In the genomic region with DNA sequence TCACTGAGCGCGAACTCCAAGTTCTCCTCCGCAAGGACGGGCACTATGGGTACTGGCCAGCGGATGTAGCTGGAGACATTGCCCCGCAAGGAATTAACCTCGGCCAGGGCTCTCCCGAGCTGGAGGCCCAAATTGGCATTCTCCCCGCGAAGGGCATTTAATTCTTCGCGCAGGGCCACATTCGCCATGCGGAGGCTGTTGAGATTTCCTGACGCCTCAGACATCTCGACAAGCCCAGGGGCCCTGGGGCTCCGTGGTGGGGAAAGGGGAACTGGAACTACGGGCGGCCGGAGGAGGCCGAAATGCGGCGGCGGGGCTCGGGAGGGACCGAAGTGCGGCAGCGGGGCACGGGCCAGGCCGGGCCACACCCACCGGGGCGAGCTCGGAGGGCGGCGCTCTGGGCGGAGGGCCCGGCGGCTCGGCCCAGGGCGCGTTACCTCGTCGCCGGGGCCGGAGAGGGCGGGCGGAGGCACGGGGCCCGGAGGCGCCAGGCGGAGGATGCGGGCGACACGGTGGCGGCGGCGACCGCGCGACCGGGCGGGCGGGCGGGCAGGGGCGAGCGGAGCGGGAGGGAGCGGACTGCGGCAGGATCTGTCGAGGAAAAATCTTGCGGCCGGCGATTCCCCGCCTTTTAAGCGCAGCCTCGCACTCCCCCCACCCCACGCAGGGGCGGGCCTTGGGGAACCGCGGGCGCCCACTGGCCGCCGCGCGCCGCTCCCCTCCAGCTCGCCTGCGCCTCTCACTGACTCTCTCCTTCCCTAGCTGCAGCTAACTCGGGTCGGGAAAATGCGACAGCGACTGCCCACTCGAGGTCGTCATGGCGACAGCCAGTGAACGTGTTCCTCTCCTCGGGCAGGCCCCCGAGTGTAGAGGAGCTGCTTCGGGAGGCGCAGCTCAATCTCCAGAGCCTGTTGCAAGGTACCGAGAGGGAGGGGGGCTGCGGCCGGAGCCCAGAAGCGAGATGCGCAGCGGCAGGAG, we compare ENCODE assay signal across 1 cellular context.
TF ChIP-seq lines count a peak whose summit lies in the region.

A gene (minus strand): TSS at position 599 of the 978 bp plus-strand sequence.

TF ChIP-seq in K562, 482 proteins besides CTCF, POLR2A, EP300 and RAD21 (continued from another document):
- TF ChIP-seq, protein P1, sequence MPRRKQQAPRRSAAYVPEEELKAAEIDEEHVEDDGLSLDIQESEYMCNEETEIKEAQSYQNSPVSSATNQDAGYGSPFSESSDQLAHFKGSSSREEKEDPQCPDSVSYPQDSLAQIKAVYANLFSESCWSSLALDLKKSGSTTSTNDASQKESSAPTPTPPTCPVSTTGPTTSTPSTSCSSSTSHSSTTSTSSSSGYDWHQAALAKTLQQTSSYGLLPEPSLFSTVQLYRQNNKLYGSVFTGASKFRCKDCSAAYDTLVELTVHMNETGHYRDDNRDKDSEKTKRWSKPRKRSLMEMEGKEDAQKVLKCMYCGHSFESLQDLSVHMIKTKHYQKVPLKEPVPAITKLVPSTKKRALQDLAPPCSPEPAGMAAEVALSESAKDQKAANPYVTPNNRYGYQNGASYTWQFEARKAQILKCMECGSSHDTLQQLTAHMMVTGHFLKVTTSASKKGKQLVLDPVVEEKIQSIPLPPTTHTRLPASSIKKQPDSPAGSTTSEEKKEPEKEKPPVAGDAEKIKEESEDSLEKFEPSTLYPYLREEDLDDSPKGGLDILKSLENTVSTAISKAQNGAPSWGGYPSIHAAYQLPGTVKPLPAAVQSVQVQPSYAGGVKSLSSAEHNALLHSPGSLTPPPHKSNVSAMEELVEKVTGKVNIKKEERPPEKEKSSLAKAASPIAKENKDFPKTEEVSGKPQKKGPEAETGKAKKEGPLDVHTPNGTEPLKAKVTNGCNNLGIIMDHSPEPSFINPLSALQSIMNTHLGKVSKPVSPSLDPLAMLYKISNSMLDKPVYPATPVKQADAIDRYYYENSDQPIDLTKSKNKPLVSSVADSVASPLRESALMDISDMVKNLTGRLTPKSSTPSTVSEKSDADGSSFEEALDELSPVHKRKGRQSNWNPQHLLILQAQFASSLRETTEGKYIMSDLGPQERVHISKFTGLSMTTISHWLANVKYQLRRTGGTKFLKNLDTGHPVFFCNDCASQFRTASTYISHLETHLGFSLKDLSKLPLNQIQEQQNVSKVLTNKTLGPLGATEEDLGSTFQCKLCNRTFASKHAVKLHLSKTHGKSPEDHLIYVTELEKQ (CRISPR knock-in tag; IDR thresholded peaks at IDR 0.05): no peak
- TF ChIP-seq, protein P2, sequence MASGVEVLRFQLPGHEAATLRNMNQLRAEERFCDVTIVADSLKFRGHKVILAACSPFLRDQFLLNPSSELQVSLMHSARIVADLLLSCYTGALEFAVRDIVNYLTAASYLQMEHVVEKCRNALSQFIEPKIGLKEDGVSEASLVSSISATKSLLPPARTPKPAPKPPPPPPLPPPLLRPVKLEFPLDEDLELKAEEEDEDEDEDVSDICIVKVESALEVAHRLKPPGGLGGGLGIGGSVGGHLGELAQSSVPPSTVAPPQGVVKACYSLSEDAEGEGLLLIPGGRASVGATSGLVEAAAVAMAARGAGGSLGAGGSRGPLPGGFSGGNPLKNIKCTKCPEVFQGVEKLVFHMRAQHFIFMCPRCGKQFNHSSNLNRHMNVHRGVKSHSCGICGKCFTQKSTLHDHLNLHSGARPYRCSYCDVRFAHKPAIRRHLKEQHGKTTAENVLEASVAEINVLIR (CRISPR knock-in tag; IDR thresholded peaks at IDR 0.05): no peak
- TF ChIP-seq, protein P3, sequence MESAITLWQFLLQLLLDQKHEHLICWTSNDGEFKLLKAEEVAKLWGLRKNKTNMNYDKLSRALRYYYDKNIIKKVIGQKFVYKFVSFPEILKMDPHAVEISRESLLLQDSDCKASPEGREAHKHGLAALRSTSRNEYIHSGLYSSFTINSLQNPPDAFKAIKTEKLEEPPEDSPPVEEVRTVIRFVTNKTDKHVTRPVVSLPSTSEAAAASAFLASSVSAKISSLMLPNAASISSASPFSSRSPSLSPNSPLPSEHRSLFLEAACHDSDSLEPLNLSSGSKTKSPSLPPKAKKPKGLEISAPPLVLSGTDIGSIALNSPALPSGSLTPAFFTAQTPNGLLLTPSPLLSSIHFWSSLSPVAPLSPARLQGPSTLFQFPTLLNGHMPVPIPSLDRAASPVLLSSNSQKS (CRISPR knock-in tag; IDR thresholded peaks at IDR 0.05): no peak
- no peak for TF ChIP-seq CBX2 (IDR thresholded peaks at IDR 0.05; ENCODE audit: insufficient read depth, low read length, poor library complexity, severe bottlenecking)
- no peak for TF ChIP-seq KHSRP (IDR thresholded peaks at IDR 0.05)
- peak; percentile 43 to 45; a peak in 3 of 4 replicates for TF ChIP-seq NRF1 (conservative IDR thresholded peaks at IDR 0.05 in 1 of 2, IDR thresholded peaks at IDR 0.05 in 1 of 2)
- TF ChIP-seq ZNF431 (CRISPR knock-in tag; IDR thresholded peaks at IDR 0.05): no peak
